In the genomic region with DNA sequence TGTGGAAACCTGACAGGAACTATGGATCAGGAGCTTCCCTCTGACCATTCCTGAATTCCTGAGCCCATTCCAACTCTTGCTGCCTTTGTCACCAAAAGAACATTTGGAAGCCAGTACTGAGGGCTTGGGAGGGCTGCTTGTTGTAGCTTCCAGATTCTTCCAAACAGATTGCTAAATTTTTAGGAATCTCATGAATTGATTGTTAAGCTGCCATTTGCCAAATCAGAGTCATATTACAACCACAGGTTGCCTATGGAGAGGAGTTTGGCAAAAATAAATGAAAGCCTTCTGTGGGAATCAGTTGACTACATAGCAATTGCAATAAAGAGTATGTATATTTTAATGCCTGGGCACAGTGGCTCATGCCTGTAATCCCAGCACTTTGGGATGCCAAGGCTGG, we compare ENCODE assay signal across 31 cellular contexts. TPM values are rescaled to one million over a fixed set of nuclear protein-coding genes. Genes with fewer than 3 reads are reported as not detected.
"Had no signal": no experiment of that assay in that cellular context is flagged by ENCODE, and none has a peak within 500 bp of the region (broad histone marks: within the 10 kb centered on the region; RNA-seq: fewer than 3 reads in every experiment).

No MANE protein-coding gene starts in this region.

- H3K4me1 Mint-ChIP-seq: activated CD4-positive, alpha-beta memory T cell treated with anti-CD3 and anti-CD28 coated beads, Interleukin-2, amount 10 ng/mL, durations not matched to agents 7 days and 5 days; activated CD4-positive, alpha-beta T cell treated with anti-CD3 and anti-CD28 coated beads, Interleukin-2, amount 10 ng/mL, durations not matched to agents 24 days and 14 days; activated CD8-positive, alpha-beta memory T cell treated with anti-CD3 and anti-CD28 coated beads, Interleukin-2, amount 10 ng/mL, durations not matched to agents 7 days and 5 days; activated naive CD8-positive, alpha-beta T cell treated with anti-CD3 and anti-CD28 coated beads, Interleukin-2, amount 50 U/mL, for 24 hours; naive thymus-derived CD8-positive, alpha-beta T cell; neural progenitor cell; stimulated activated memory B cell treated with anti-CD40 and anti-IgM and Interleukin-4, amounts not matched to agents 10 μg/mL and 1 μg/mL and 100 μg/mL, for 72 hours had no signal

- H3K4me3 Mint-ChIP-seq: activated CD4-positive, alpha-beta memory T cell treated with anti-CD3 and anti-CD28 coated beads, Interleukin-2, amount 10 ng/mL, durations not matched to agents 7 days and 5 days; activated CD4-positive, alpha-beta T cell treated with anti-CD3 and anti-CD28 coated beads, Interleukin-2, amount 10 ng/mL, durations not matched to agents 24 days and 14 days; activated CD8-positive, alpha-beta memory T cell treated with anti-CD3 and anti-CD28 coated beads, Interleukin-2, amount 10 ng/mL, durations not matched to agents 7 days and 5 days; activated naive CD8-positive, alpha-beta T cell treated with anti-CD3 and anti-CD28 coated beads, Interleukin-2, amount 50 U/mL, for 24 hours; effector memory CD8-positive, alpha-beta T cell; mesothelial cell of epicardium; naive thymus-derived CD8-positive, alpha-beta T cell; neural progenitor cell; stimulated activated memory B cell treated with anti-CD40 and anti-IgM and Interleukin-4, amounts not matched to agents 10 μg/mL and 1 μg/mL and 100 μg/mL, for 72 hours; T-helper 2 cell treated with Interferon-gamma antibody and Interleukin-4, amounts not matched to agents 5 μg/mL and 100 μg/mL, for 36 hours had no signal

- H3K9me3 Mint-ChIP-seq: activated CD4-positive, alpha-beta memory T cell treated with anti-CD3 and anti-CD28 coated beads, Interleukin-2, amount 10 ng/mL, durations not matched to agents 7 days and 5 days; activated CD4-positive, alpha-beta T cell treated with anti-CD3 and anti-CD28 coated beads, Interleukin-2, amount 10 ng/mL, durations not matched to agents 24 days and 14 days; activated naive CD8-positive, alpha-beta T cell treated with anti-CD3 and anti-CD28 coated beads, Interleukin-2, amount 50 U/mL, for 24 hours; effector memory CD8-positive, alpha-beta T cell; neural progenitor cell; stimulated activated memory B cell treated with anti-CD40 and anti-IgM and Interleukin-4, amounts not matched to agents 10 μg/mL and 1 μg/mL and 100 μg/mL, for 72 hours; T-helper 2 cell treated with Interferon-gamma antibody and Interleukin-4, amounts not matched to agents 5 μg/mL and 100 μg/mL, for 36 hours had no signal

- DNase-seq: activated CD4-positive, alpha-beta memory T cell treated with anti-CD3 and anti-CD28 coated beads, Interleukin-2, amount 10 ng/mL, durations not matched to agents 7 days and 5 days; activated CD4-positive, alpha-beta T cell treated with anti-CD3 and anti-CD28 coated beads, Interleukin-2, amount 10 ng/mL, durations not matched to agents 24 days and 14 days; activated CD8-positive, alpha-beta memory T cell treated with anti-CD3 and anti-CD28 coated beads, Interleukin-2, amount 10 ng/mL, durations not matched to agents 7 days and 5 days; activated effector memory CD4-positive, alpha-beta T cell treated with anti-CD3 and anti-CD28 coated beads, Interleukin-2, amount 50 U/mL, for 16 hours; activated naive CD4-positive, alpha-beta T cell treated with anti-CD3 and anti-CD28 coated beads, Interleukin-2, amount 50 U/mL, for 16 hours; activated naive CD8-positive, alpha-beta T cell treated with anti-CD3 and anti-CD28 coated beads, Interleukin-2, amount 50 U/mL, for 24 hours; activated T-cell treated with anti-CD3 and anti-CD28 coated beads for 4 hours; anterior cingulate cortex; central memory CD4-positive, alpha-beta T cell; colonic mucosa; dorsolateral prefrontal cortex; effector memory CD8-positive, alpha-beta T cell; foreskin melanocyte; kidney; left ventricle myocardium inferior; naive thymus-derived CD8-positive, alpha-beta T cell; retina; sigmoid colon; stimulated activated CD4-positive, alpha-beta T cell treated with anti-CD3 and anti-CD28 coated beads, Interleukin-15, amount 100 ng/mL, for 24 hours; trophoblast cell had no signal

- H3K4me3 ChIP-seq: colonic mucosa, dorsolateral prefrontal cortex, left ventricle myocardium inferior, neural progenitor cell, sigmoid colon, smooth muscle cell, vagina had no signal

- ATAC-seq: activated CD4-positive, CD25-positive, alpha-beta regulatory T cell treated with anti-CD3 and anti-CD28 coated beads, Interleukin-2, amount 50 U/mL, for 24 hours; activated CD8-positive, alpha-beta memory T cell treated with anti-CD3 and anti-CD28 coated beads, Interleukin-2, amount 10 ng/mL, durations not matched to agents 7 days and 5 days; activated naive CD8-positive, alpha-beta T cell treated with anti-CD3 and anti-CD28 coated beads, Interleukin-2, amount 50 U/mL, for 24 hours; effector memory CD8-positive, alpha-beta T cell; esophagus mucosa; naive thymus-derived CD8-positive, alpha-beta T cell; stimulated activated memory B cell treated with anti-CD40 and anti-IgM and Interleukin-4, amounts not matched to agents 10 μg/mL and 1 μg/mL and 100 μg/mL, for 72 hours had no signal

- H3K27ac Mint-ChIP-seq: activated CD4-positive, alpha-beta memory T cell treated with anti-CD3 and anti-CD28 coated beads, Interleukin-2, amount 10 ng/mL, durations not matched to agents 7 days and 5 days; activated CD4-positive, alpha-beta T cell treated with anti-CD3 and anti-CD28 coated beads, Interleukin-2, amount 10 ng/mL, durations not matched to agents 24 days and 14 days; activated CD8-positive, alpha-beta memory T cell treated with anti-CD3 and anti-CD28 coated beads, Interleukin-2, amount 10 ng/mL, durations not matched to agents 7 days and 5 days; activated naive CD8-positive, alpha-beta T cell treated with anti-CD3 and anti-CD28 coated beads, Interleukin-2, amount 50 U/mL, for 24 hours; effector memory CD8-positive, alpha-beta T cell; mesothelial cell of epicardium; naive thymus-derived CD8-positive, alpha-beta T cell; neural progenitor cell; stimulated activated memory B cell treated with anti-CD40 and anti-IgM and Interleukin-4, amounts not matched to agents 10 μg/mL and 1 μg/mL and 100 μg/mL, for 72 hours; T-helper 2 cell treated with Interferon-gamma antibody and Interleukin-4, amounts not matched to agents 5 μg/mL and 100 μg/mL, for 36 hours had no signal

- H3K36me3 Mint-ChIP-seq: activated CD8-positive, alpha-beta memory T cell treated with anti-CD3 and anti-CD28 coated beads, Interleukin-2, amount 10 ng/mL, durations not matched to agents 7 days and 5 days; mesothelial cell of epicardium; naive thymus-derived CD8-positive, alpha-beta T cell; neural progenitor cell; stimulated activated memory B cell treated with anti-CD40 and anti-IgM and Interleukin-4, amounts not matched to agents 10 μg/mL and 1 μg/mL and 100 μg/mL, for 72 hours had no signal

RNA-seq across cellular contexts. Expression of gene SLC28A3, which starts 39.2 kb away (rescaled TPM):
- total RNA-seq: endothelial cell of umbilical vein; lung microvascular endothelial cell; naive thymus-derived CD8-positive, alpha-beta T cell; sigmoid colon; temporal lobe had no signal
